ENCODE assay signal across 8 cellular contexts in genomic region chr4:140373328-140374129, GRCh38.
DNase-seq lines count a peak whose midpoint lies in the region; ATAC-seq and TF ChIP-seq lines count a peak whose summit lies in the region.

TSS of gene SCOC (plus strand) at chr4:140373646. CDS start at chr4:140379171, 5,525 bp downstream.

- TF ChIP-seq POLR2A in GM19099 (IDR thresholded peaks at IDR 0.05; ENCODE audit: extremely low read depth, insufficient read length, low read depth), result peak; percentile 84

- peak within 1 kb of the TSS; percentile 84 for H3K27ac ChIP-seq in cingulate gyrus (ENCODE audit: low read depth, low read length)

- peak; percentile 99 for DNase-seq in AG20443 (ENCODE audit: low spot score)
- peak; percentile 95 for DNase-seq in NCI-H510A (lab: John Stamatoyannopoulos, UW)
- DNase-seq in activated CD4-positive, alpha-beta T cell treated with anti-CD3 and anti-CD28 coated beads for 4 hours, result peak; percentile 96 to 97
- peak; percentile 99 for DNase-seq in kidney glomerular epithelial cell (lab: John Stamatoyannopoulos, UW)
- DNase-seq in stimulated activated CD4-positive, alpha-beta T cell treated with anti-CD3 and anti-CD28 coated beads, Interleukin-1b, Interleukin-23, amount 100 ng/mL, for 1 hour (ENCODE audit: low read depth in 2 of 2), result peak; percentile 84 to 90

- peak; percentile 95 for ATAC-seq in HG03432 (IDR thresholded peaks at IDR 0.05; ENCODE audit: unreplicated experiment)

Comparison
In these comparisons a context has a peak if more than half of its experiments do, and no peak if none do; other contexts are left out.
1. Peak in every context shown above with its lines: DNase-seq, ATAC-seq and H3K27ac ChIP-seq.